ENCODE assay signal across 25 cellular contexts in genomic region chr10:28686835-28687682, GRCh38. TPM values are rescaled to one million over a fixed set of nuclear protein-coding genes. Genes with fewer than 3 reads are reported as not detected.
DNase-seq lines count a peak whose midpoint lies in the region; ATAC-seq and TF ChIP-seq lines count a peak whose summit lies in the region.
"Had no signal": no experiment of that assay in that cellular context is flagged by ENCODE, and none has a peak within 500 bp of the region (broad histone marks: within the 10 kb centered on the region; RNA-seq: fewer than 3 reads in every experiment).

No MANE protein-coding gene starts in this region.

- peak overlapping the region; percentile 60 for H3K27ac Mint-ChIP-seq in endodermal cell
- H3K27ac Mint-ChIP-seq in natural killer cell treated with Interleukin-12 subunit alpha and Interleukin-12 subunit beta and Interleukin-15 and Interleukin-18, amount 100 ng/mL, for 72 hours = no peak overlapping the region
- H3K27ac Mint-ChIP-seq: activated CD4-positive, alpha-beta T cell treated with anti-CD3 and anti-CD28 coated beads, Interleukin-2, amount 10 ng/mL, durations not matched to agents 7 days and 5 days; HFFc6; stimulated activated naive CD8-positive, alpha-beta T cell treated with anti-CD3 and anti-CD28 coated beads, Interleukin-15, amount 100 ng/mL, for 72 hours had no signal

- H3K4me1 ChIP-seq in heart left ventricle = peaks cover 0 to 35% (median 10%) of the 10 kb centered on the region in 12 donors
- H3K4me1 ChIP-seq in endodermal cell (ENCODE audit: control insufficient read depth, insufficient read depth, low read length) = peaks cover 24% of the 10 kb centered on the region
- H3K4me1 ChIP-seq in smooth muscle cell (ENCODE audit: low read depth) = peaks cover 30% of the 10 kb centered on the region
- H3K4me1 ChIP-seq in PC-9 (replicated peaks; ENCODE audit: insufficient read depth) = peaks cover 4% of the 10 kb centered on the region; the same call in 1 of the 2 replicates
- H3K4me1 ChIP-seq: prostate gland, thyroid gland had no signal

- no peaks in the 10 kb centered on the region for H3K27me3 Mint-ChIP-seq in endodermal cell (ENCODE audit: insufficient read depth)
- H3K27me3 Mint-ChIP-seq in natural killer cell treated with Interleukin-12 subunit alpha and Interleukin-12 subunit beta and Interleukin-15 and Interleukin-18, amount 100 ng/mL, for 72 hours = peaks cover 24 to 47% of the 10 kb centered on the region in 2 donors

- H3K27ac ChIP-seq in heart left ventricle = peak overlapping the region in 1 of 12 donors; percentile 21
- no peak overlapping the region for H3K27ac ChIP-seq in endodermal cell (ENCODE audit: low read depth, low read length)
- H3K27ac ChIP-seq in smooth muscle cell (ENCODE audit: low read depth) = peak overlapping the region; percentile 78
- H3K27ac ChIP-seq in PC-9 = no peak overlapping the region
- H3K27ac ChIP-seq: HL-60, prostate gland, thyroid gland, VCaP had no signal

- no TSS peak for BruUV-seq in PC-9 (replicated peaks; lab: Mats Ljungman, UMichigan)

- peak overlapping the region; percentile 4 for H3K4me3 Mint-ChIP-seq in endodermal cell
- H3K4me3 Mint-ChIP-seq in natural killer cell treated with Interleukin-12 subunit alpha and Interleukin-12 subunit beta and Interleukin-15 and Interleukin-18, amount 100 ng/mL, for 72 hours = no peak overlapping the region
- H3K4me3 Mint-ChIP-seq: activated CD4-positive, alpha-beta T cell treated with anti-CD3 and anti-CD28 coated beads, Interleukin-2, amount 10 ng/mL, durations not matched to agents 7 days and 5 days; activated T-cell treated with anti-CD3 and anti-CD28 coated beads, Interleukin-2, amount 50 U/mL, for 4 hours; HFFc6; stimulated activated naive CD8-positive, alpha-beta T cell treated with anti-CD3 and anti-CD28 coated beads, Interleukin-15, amount 100 ng/mL, for 72 hours had no signal

- 65 to 71% (median 69%) methylated on average over 4 of the region's 4 CpGs for WGBS in heart left ventricle, 4 donors
- WGBS in endodermal cell (ENCODE audit: insufficient coverage in 1 of 2, insufficient read length in 1 of 2), 2 experiments = 14 to 29% methylated on average over 3 of the region's 4 CpGs
- WGBS in smooth muscle cell (ENCODE audit: low lambda C conversion rate) = 4% methylated on average over 4 of the region's 4 CpGs

- no peak overlapping the region for H3K9ac ChIP-seq in endodermal cell (ENCODE audit: extremely low read depth, low read length, poor library complexity, severe bottlenecking)
- H3K9ac ChIP-seq in smooth muscle cell (ENCODE audit: low read depth) = no peak overlapping the region

- H3K9me2 ChIP-seq in PC-9 (ENCODE audit: insufficient read depth) = no peaks in the 10 kb centered on the region

- peaks cover 58% of the 10 kb centered on the region for H3K4me1 Mint-ChIP-seq in endodermal cell
- no peaks in the 10 kb centered on the region for H3K4me1 Mint-ChIP-seq in natural killer cell treated with Interleukin-12 subunit alpha and Interleukin-12 subunit beta and Interleukin-15 and Interleukin-18, amount 100 ng/mL, for 72 hours (ENCODE audit: low read depth in 2 of 2)
- H3K4me1 Mint-ChIP-seq: activated CD4-positive, alpha-beta T cell treated with anti-CD3 and anti-CD28 coated beads, Interleukin-2, amount 10 ng/mL, durations not matched to agents 7 days and 5 days; stimulated activated naive CD8-positive, alpha-beta T cell treated with anti-CD3 and anti-CD28 coated beads, Interleukin-15, amount 100 ng/mL, for 72 hours had no signal

- no peak overlapping the region for H2AFZ ChIP-seq in smooth muscle cell (ENCODE audit: low read depth)
- H2AFZ ChIP-seq in PC-9 = no peak overlapping the region

- H4K20me1 ChIP-seq in smooth muscle cell (ENCODE audit: low read depth) = peaks cover 36% of the 10 kb centered on the region
- no peaks in the 10 kb centered on the region for H4K20me1 ChIP-seq in PC-9 (ENCODE audit: insufficient read depth)

- H3K36me3 ChIP-seq in heart left ventricle = peaks cover 0 to 23% (median 0%) of the 10 kb centered on the region in 9 donors
- peaks cover 15% of the 10 kb centered on the region for H3K36me3 ChIP-seq in endodermal cell (ENCODE audit: control insufficient read depth, insufficient read depth, low read length)
- no peaks in the 10 kb centered on the region for H3K36me3 ChIP-seq in smooth muscle cell (ENCODE audit: low read depth)
- no peaks in the 10 kb centered on the region; the same call in 1 of the 2 replicates for H3K36me3 ChIP-seq in PC-9 (ENCODE audit: low read depth)
- H3K36me3 ChIP-seq: prostate gland, thyroid gland had no signal

- intact Hi-C loops in Right ventricle myocardium inferior (cut with DNase I) (no loop called here), heart left ventricle (cut with DNase I) (loop anchor here in 1 of 10 donors (10.0 kb wide), 1 partner anchor 118 kb away; no protein-coding TSS in a partner anchor), PC-9 (cut with micrococcal nuclease; ENCODE audit: unreplicated experiment) (no loop called here)

- H3F3A ChIP-seq in smooth muscle cell (ENCODE audit: low read depth) (peaks cover 42% of the 10 kb centered on the region), PC-9 (ENCODE audit: insufficient read depth, low read depth) (no peaks in the 10 kb centered on the region)

- no peaks in the 10 kb centered on the region for H3K9me3 ChIP-seq in heart left ventricle
- H3K9me3 ChIP-seq in endodermal cell (ENCODE audit: control insufficient read depth, low read length) = no peaks in the 10 kb centered on the region
- no peaks in the 10 kb centered on the region for H3K9me3 ChIP-seq in smooth muscle cell (replicated peaks; ENCODE audit: low read depth)
- no peaks in the 10 kb centered on the region for H3K9me3 ChIP-seq in PC-9 (ENCODE audit: insufficient read depth, low read depth)
- H3K9me3 ChIP-seq: prostate gland, thyroid gland had no signal

- H3K79me2 ChIP-seq in smooth muscle cell (ENCODE audit: low read depth) = peaks cover 17% of the 10 kb centered on the region
- no peaks in the 10 kb centered on the region for H3K79me2 ChIP-seq in PC-9 (ENCODE audit: low read depth)

- H3K36me3 Mint-ChIP-seq in endodermal cell (ENCODE audit: low read depth) = peaks cover 25% of the 10 kb centered on the region
- H3K36me3 Mint-ChIP-seq in natural killer cell treated with Interleukin-12 subunit alpha and Interleukin-12 subunit beta and Interleukin-15 and Interleukin-18, amount 100 ng/mL, for 72 hours = no peaks in the 10 kb centered on the region

- H3K9me3 Mint-ChIP-seq in endodermal cell = no peaks in the 10 kb centered on the region
- H3K9me3 Mint-ChIP-seq in natural killer cell treated with Interleukin-12 subunit alpha and Interleukin-12 subunit beta and Interleukin-15 and Interleukin-18, amount 100 ng/mL, for 72 hours = no peaks in the 10 kb centered on the region
- H3K9me3 Mint-ChIP-seq: activated CD4-positive, alpha-beta T cell treated with anti-CD3 and anti-CD28 coated beads, Interleukin-2, amount 10 ng/mL, durations not matched to agents 7 days and 5 days; activated T-cell treated with anti-CD3 and anti-CD28 coated beads, Interleukin-2, amount 50 U/mL, for 4 hours; brain; HFFc6; stimulated activated naive CD8-positive, alpha-beta T cell treated with anti-CD3 and anti-CD28 coated beads, Interleukin-15, amount 100 ng/mL, for 72 hours had no signal

- H3K4me3 ChIP-seq in heart left ventricle = no peak overlapping the region
- H3K4me3 ChIP-seq in endodermal cell (ENCODE audit: low read length) = no peak overlapping the region
- no peak overlapping the region for H3K4me3 ChIP-seq in smooth muscle cell
- H3K4me3 ChIP-seq in PC-9 = no peak overlapping the region
- H3K4me3 ChIP-seq: GM12878, prostate gland, thyroid gland had no signal

- peaks cover 0 to 2% (median 0%) of the 10 kb centered on the region in 9 donors for H3K27me3 ChIP-seq in heart left ventricle
- H3K27me3 ChIP-seq in endodermal cell (ENCODE audit: control insufficient read depth, insufficient read depth, low read length, poor library complexity, severe bottlenecking) = no peaks in the 10 kb centered on the region
- no peaks in the 10 kb centered on the region for H3K27me3 ChIP-seq in smooth muscle cell (ENCODE audit: low read depth)
- 0 out of 2 replicates have a peak, but pooled peaks cover 2% of the 10 kb centered on the region for H3K27me3 ChIP-seq in PC-9 (ENCODE audit: insufficient read depth, low read depth)
- H3K27me3 ChIP-seq: thyroid gland had no signal

- CTCF ChIA-PET in PC-9 (lab: Charles Lee) = no interaction called here

- ATAC-seq in Right ventricle myocardium inferior = peak; percentile 26
- no peak for ATAC-seq in heart left ventricle
- peak; percentile 91 for ATAC-seq in left lobe of liver
- no peak for ATAC-seq in natural killer cell treated with Interleukin-12 subunit alpha and Interleukin-12 subunit beta and Interleukin-15 and Interleukin-18, amount 100 ng/mL, for 72 hours
- ATAC-seq: activated T-cell treated with anti-CD3 and anti-CD28 coated beads, Interleukin-2, amount 50 U/mL, for 4 hours; GM12878; PC-3; stimulated activated naive CD8-positive, alpha-beta T cell treated with anti-CD3 and anti-CD28 coated beads, Interleukin-15, amount 100 ng/mL, for 72 hours had no signal

- no peak for TF ChIP-seq CTCF in heart left ventricle (IDR thresholded peaks at IDR 0.05)
- TF ChIP-seq CTCF in endodermal cell (conservative IDR thresholded peaks at IDR 0.05) = no peak
- TF ChIP-seq CTCF in smooth muscle cell (IDR thresholded peaks at IDR 0.05; ENCODE audit: borderline replicate concordance, insufficient read depth, poor library complexity, severe bottlenecking) = no peak
- TF ChIP-seq CTCF in PC-9 (conservative IDR thresholded peaks at IDR 0.05) = no peak

- TF ChIP-seq POLR2A in heart left ventricle (IDR thresholded peaks at IDR 0.05) = no peak

- POLR2A ChIA-PET in PC-9 (lab: Charles Lee; ENCODE audit: unreplicated experiment) = no interaction called here

- DNase-seq in Right ventricle myocardium inferior (ENCODE audit: missing footprints) = no peak
- DNase-seq in heart left ventricle = no peak
- DNase-seq in endodermal cell = no peak
- DNase-seq in left lobe of liver (ENCODE audit: low spot score) = no peak
- no peak for DNase-seq in smooth muscle cell (lab: John Stamatoyannopoulos, UW; ENCODE audit: unreplicated experiment)
- no peak for DNase-seq in PC-9
- DNase-seq in GOT3 (lab: John Stamatoyannopoulos, UW) = no peak
- DNase-seq in natural killer cell treated with Interleukin-12 subunit alpha and Interleukin-12 subunit beta and Interleukin-15 and Interleukin-18, amount 100 ng/mL, for 72 hours (ENCODE audit: low spot score) = no peak
- DNase-seq: 8988T; activated CD4-positive, alpha-beta T cell treated with anti-CD3 and anti-CD28 coated beads, Interleukin-2, amount 10 ng/mL, durations not matched to agents 7 days and 5 days; activated T-cell treated with anti-CD3 and anti-CD28 coated beads, Interleukin-2, amount 50 U/mL, for 4 hours; effector memory CD4-positive, alpha-beta T cell; HFFc6; kidney; NCI-H187; NCI-H524; PC-3; Right ventricle myocardium superior; stimulated activated naive CD8-positive, alpha-beta T cell treated with anti-CD3 and anti-CD28 coated beads, Interleukin-15, amount 100 ng/mL, for 72 hours; thyroid gland had no signal

- H3K4me2 ChIP-seq in smooth muscle cell (peak overlapping the region; percentile 98), PC-9 (no peak overlapping the region)

RNA-seq across cellular contexts. Expression of gene BAMBI, which starts 9.7 kb away (rescaled TPM):
- total RNA-seq in Right ventricle myocardium inferior (17.9 TPM), heart left ventricle (10 to 100 TPM; 10.8 to 44.7 (median 24.8) TPM), endodermal cell (10 to 100 TPM; 41.4 to 49.2 TPM), left lobe of liver (7.7 TPM), smooth muscle cell (621 and 648 TPM in 2 replicates), PC-9 (2021) (3.3 and 4.5 TPM in 2 replicates)
- polyA plus RNA-seq in heart left ventricle (10 to 100 TPM in 1 of 2 donors, 1 to 10 TPM in 1; 5.3 to 53.3 TPM), smooth muscle cell (878 and 879 TPM in 2 replicates)
- polyA plus RNA-seq in endodermal cell (2013, experiment 1 of 2) = 37.6 TPM
- polyA plus RNA-seq in endodermal cell (2013, experiment 2 of 2) = 37.0 TPM
- under 1 TPM in 1 of 2 donors, not detected in 1; 0.14 TPM for total RNA-seq in natural killer cell treated with Interleukin-12 subunit alpha and Interleukin-12 subunit beta and Interleukin-15 and Interleukin-18, amount 100 ng/mL, for 72 hours
- total RNA-seq: activated CD4-positive, alpha-beta T cell treated with anti-CD3 and anti-CD28 coated beads, Interleukin-2, amount 10 ng/mL, durations not matched to agents 7 days and 5 days had no signal

Comparison
In these comparisons a context has a peak if more than half of its experiments do, and no peak if none do; other contexts are left out.
1. ATAC-seq: peak in Right ventricle myocardium inferior (single experiment) and left lobe of liver (single experiment); none in heart left ventricle (0 of 4) and natural killer cell treated with Interleukin-12 subunit alpha and Interleukin-12 subunit beta and Interleukin-15 and Interleukin-18, amount 100 ng/mL, for 72 hours (0 of 2).
2. RNA of gene BAMBI, which starts 9.7 kb away (total RNA-seq): 621 to 648 TPM in smooth muscle cell; 41.4 to 49.2 TPM in endodermal cell, 10.8 to 44.7 TPM in heart left ventricle, 17.9 TPM in Right ventricle myocardium inferior (single experiment), 7.7 TPM in left lobe of liver (single experiment), 3.3 to 4.5 TPM in PC-9 and 0.14 TPM in natural killer cell treated with Interleukin-12 subunit alpha and Interleukin-12 subunit beta and Interleukin-15 and Interleukin-18, amount 100 ng/mL, for 72 hours; every median in the first group is over 10 times any median in the second.